23 cellular contexts compared by ENCODE assay signal in genomic region chr2:47640356-47640755, GRCh38.
"Had no signal": no experiment of that assay in that cellular context is flagged by ENCODE, and none has a peak within 500 bp of the region (broad histone marks: within the 10 kb centered on the region; RNA-seq: fewer than 3 reads in every experiment).

No MANE protein-coding gene starts in this region.

- ATAC-seq: activated naive CD8-positive, alpha-beta T cell treated with anti-CD3 and anti-CD28 coated beads, Interleukin-2, amount 50 U/mL, for 24 hours; body of pancreas; esophagus mucosa had no signal

- DNase-seq: activated CD4-positive, alpha-beta memory T cell treated with anti-CD3 and anti-CD28 coated beads, Interleukin-2, amount 10 ng/mL, durations not matched to agents 7 days and 5 days; activated CD4-positive, alpha-beta T cell treated with anti-CD3 and anti-CD28 coated beads for 1 hour; activated CD4-positive, alpha-beta T cell treated with anti-CD3 and anti-CD28 coated beads for 4 hours; activated CD4-positive, alpha-beta T cell treated with anti-CD3 and anti-CD28 coated beads, Interleukin-2, amount 10 ng/mL, durations not matched to agents 7 days and 5 days; activated CD4-positive, alpha-beta T cell treated with anti-CD3 and anti-CD28 coated beads, Interleukin-2, amount 50 U/mL, for 4 hours; activated naive CD4-positive, alpha-beta T cell treated with anti-CD3 and anti-CD28 coated beads for 36 hours; activated naive CD8-positive, alpha-beta T cell treated with anti-CD3 and anti-CD28 coated beads for 36 hours; activated naive CD8-positive, alpha-beta T cell treated with anti-CD3 and anti-CD28 coated beads, Interleukin-2, amount 50 U/mL, for 24 hours; activated T-cell treated with anti-CD3 and anti-CD28 coated beads, Interleukin-2, amount 50 U/mL, for 1 hour; activated T-cell treated with anti-CD3 and anti-CD28 coated beads, Interleukin-2, amount 50 U/mL, for 48 hours; adrenal gland; amygdala; aorta; body of pancreas; central memory CD4-positive, alpha-beta T cell; cerebellar nuclear complex; colonic mucosa; dorsolateral prefrontal cortex; effector memory CD4-positive, alpha-beta T cell; endodermal cell; foreskin fibroblast; T-helper 2 cell had no signal
